Comparison of ENCODE assay signal across 8 cellular contexts in genomic region chr1:100265931-100266830, GRCh38. TPM values are rescaled to one million over a fixed set of nuclear protein-coding genes. Genes with fewer than 3 reads are reported as not detected.
A peak's percentile ranks its signal among the peaks of the same experiment; 100 is the strongest.
DNase-seq lines count a peak whose midpoint lies in the region; ATAC-seq and TF ChIP-seq lines count a peak whose summit lies in the region.

RTCA (plus strand) TSS chr1:100266216; CDS start chr1:100266376, 160 bp downstream.

- peak within 1 kb of the TSS; percentile 64 to 88 for H3K27ac ChIP-seq in liver (ENCODE audit: low read depth in 1 of 2, low read length in 2 of 2)

- no peak for TF ChIP-seq CTCF in liver (IDR thresholded peaks at IDR 0.05; ENCODE audit: low read depth, low read length, missing input control)

- no peaks in the 10 kb centered on the region for H3K27me3 ChIP-seq in liver (ENCODE audit: control insufficient read depth in 4 of 4, insufficient read depth in 4 of 4, low read length in 3 of 4)

- ATAC-seq in GM19395 (IDR thresholded peaks at IDR 0.05; ENCODE audit: unreplicated experiment) (peak; percentile 96), HG03565 (IDR thresholded peaks at IDR 0.05; ENCODE audit: unreplicated experiment) (peak; percentile 98)

- H3K9ac ChIP-seq in liver (ENCODE audit: low read depth in 1 of 2, low read length in 2 of 2), result peak within 1 kb of the TSS; percentile 88 to 96

- no peaks in the 10 kb centered on the region for H3K9me3 ChIP-seq in liver (ENCODE audit: control insufficient read depth in 4 of 4, low read length in 3 of 4)

- H3K4me3 ChIP-seq in liver (ENCODE audit: low read depth in 1 of 3, low read length in 3 of 3), result peak within 1 kb of the TSS; percentile 68 to 92 (median 83)

- peaks cover 6 to 16% (median 10%) of the 10 kb centered on the region in 4 donors for H3K4me1 ChIP-seq in liver (ENCODE audit: control insufficient read depth in 4 of 4, insufficient read depth in 4 of 4, low read length in 3 of 4)

- WGBS in liver, result under 1% methylated on average over 56 of the region's 56 CpGs

- DNase-seq in C1 segment of cervical spinal cord (lab: John Stamatoyannopoulos, UW) (peak; percentile 43 to 96 (median 92)), NCI-H774 (lab: John Stamatoyannopoulos, UW) (peak; percentile 93), dermis microvascular lymphatic vessel endothelial cell (ENCODE audit: low read depth in 2 of 2) (peak; percentile 85 to 94)
- peak; percentile 96 for DNase-seq in activated CD4-positive, alpha-beta T cell treated with anti-CD3 and anti-CD28 coated beads, Interleukin-2, amount 50 U/mL, for 48 hours
- peak; percentile 97 for DNase-seq in stimulated activated CD4-positive, alpha-beta T cell treated with anti-CD3 and anti-CD28 coated beads, Interleukin-4, amount 100 ng/mL, for 24 hours

- TF ChIP-seq RAD21 in liver (IDR thresholded peaks at IDR 0.05), result peak; percentile 46 to 65

- peaks cover 1 to 17% (median 10%) of the 10 kb centered on the region in 4 donors for H3K36me3 ChIP-seq in liver (ENCODE audit: control insufficient read depth in 4 of 4, insufficient read depth in 3 of 4, low read depth in 1 of 4, low read length in 3 of 4)

TF ChIP-seq in liver, 16 proteins besides CTCF, POLR2A, EP300 and RAD21:
- peak; percentile 33 for TF ChIP-seq SP1 (IDR thresholded peaks at IDR 0.05)
- TF ChIP-seq MAX (IDR thresholded peaks at IDR 0.05), result peak; percentile 92
- peak in 1 of 2 donors; percentile 43 for TF ChIP-seq EGR1 (IDR thresholded peaks at IDR 0.05; ENCODE audit: low read depth in 2 of 2)
- TF ChIP-seq REST (IDR thresholded peaks at IDR 0.05), result no peak
- peak; percentile 75 for TF ChIP-seq ZBTB33 (IDR thresholded peaks at IDR 0.05)
- TF ChIP-seq ATF3 (IDR thresholded peaks at IDR 0.05), result no peak
- peak; percentile 7 to 31 for TF ChIP-seq HNF4A (conservative IDR thresholded peaks at IDR 0.05)
- peak; percentile 82 for TF ChIP-seq YY1 (IDR thresholded peaks at IDR 0.05)
- no peak for TF ChIP-seq FOXA1 (IDR thresholded peaks at IDR 0.05)
- peak; percentile 8 for TF ChIP-seq FOXA2 (IDR thresholded peaks at IDR 0.05)
- no peak for TF ChIP-seq HNF4G (IDR thresholded peaks at IDR 0.05)
- peak; percentile 30 to 89 for TF ChIP-seq GABPA (IDR thresholded peaks at IDR 0.05 in 1 of 2, conservative IDR thresholded peaks at IDR 0.05 in 1 of 2)
- peak; percentile 45 for TF ChIP-seq TAF1 (conservative IDR thresholded peaks at IDR 0.05)
- TF ChIP-seq JUND (IDR thresholded peaks at IDR 0.05), result peak in 1 of 2 donors; percentile 33
- no peak for TF ChIP-seq NR2F2 (IDR thresholded peaks at IDR 0.05)
- TF ChIP-seq RXRA (IDR thresholded peaks at IDR 0.05), result peak; percentile 24 to 53

RNA-seq across cellular contexts. Expression of gene RTCA, which starts in this region (rescaled TPM):
- 36.7 and 37.2 TPM in 2 replicates for total RNA-seq in dermis microvascular lymphatic vessel endothelial cell
- 10 to 100 TPM; 15.9 to 18.9 TPM for total RNA-seq in liver
- polyA plus RNA-seq in liver, result 10 to 100 TPM; 11.2 to 14.3 TPM

Comparison
In these comparisons a context has a peak if more than half of its experiments do, and no peak if none do; other contexts are left out.
1. Peak in every context shown above with its lines: DNase-seq, ATAC-seq, H3K4me3 ChIP-seq and H3K27ac ChIP-seq.